In the genomic region with DNA sequence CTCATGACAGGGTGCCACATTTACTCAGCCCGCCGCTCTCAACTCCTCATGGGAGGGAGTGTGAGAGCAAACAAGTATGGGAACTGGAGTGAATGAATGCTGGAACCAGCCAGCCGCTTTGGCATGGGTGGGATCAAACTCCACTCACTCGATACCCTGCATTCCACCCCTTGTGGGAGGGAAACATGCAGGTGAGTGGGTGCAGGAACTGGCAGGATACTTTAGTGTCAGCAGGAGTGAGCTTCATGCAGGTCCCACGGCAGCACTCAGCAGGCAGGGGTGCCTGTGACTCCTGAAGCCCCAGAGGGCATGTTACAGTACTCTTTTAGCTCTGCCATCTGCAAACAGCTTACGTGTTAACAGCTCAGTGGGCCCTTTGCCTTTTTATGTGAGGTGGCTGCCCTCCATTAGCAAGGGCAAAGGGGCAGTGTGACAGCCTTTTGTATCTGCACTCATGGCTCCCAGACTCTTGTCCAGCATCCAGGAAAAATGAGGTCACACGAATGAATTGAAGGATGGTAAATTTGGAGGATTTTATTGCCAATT, we compare ENCODE assay signal across 26 cellular contexts.
DNase-seq lines count a peak whose midpoint lies in the region; ATAC-seq and TF ChIP-seq lines count a peak whose summit lies in the region.
"Had no signal": no experiment of that assay in that cellular context is flagged by ENCODE, and none has a peak within 500 bp of the region (broad histone marks: within the 10 kb centered on the region; RNA-seq: fewer than 3 reads in every experiment).

No MANE protein-coding gene starts in this region.

- 69 to 80% methylated on average over 7 of the region's 7 CpGs for WGBS in heart right ventricle, 2 donors
- 60 to 88% methylated on average over 3 to 7 of the region's 7 CpGs for WGBS in endodermal cell (ENCODE audit: insufficient coverage in 1 of 2, insufficient read length in 1 of 2), 2 experiments
- 57 to 84% (median 70%) methylated on average over 7 of the region's 7 CpGs for WGBS in stomach, 5 donors

- H3K4me3 ChIP-seq in heart right ventricle (no peak overlapping the region), endodermal cell (ENCODE audit: low read length) (no peak overlapping the region), stomach (no peak overlapping the region)
- H3K4me3 ChIP-seq: GM12878, SJSA1 had no signal

- H3K4me3 Mint-ChIP-seq in endodermal cell (no peak overlapping the region), neural crest cell (no peak overlapping the region)
- H3K4me3 Mint-ChIP-seq: CD4-positive, alpha-beta memory T cell had no signal

- H3K9me3 Mint-ChIP-seq in endodermal cell: no peaks in the 10 kb centered on the region
- no peaks in the 10 kb centered on the region for H3K9me3 Mint-ChIP-seq in neural crest cell

- no peak for TF ChIP-seq POLR2A in stomach (IDR thresholded peaks at IDR 0.05)

- DNase-seq in heart right ventricle (peak in 1 of 2 donors; percentile 4), Right ventricle myocardium superior (no peak), endodermal cell (peak; percentile 48), neural crest cell (ENCODE audit: low read depth, low spot score) (no peak), stomach (no peak)
- DNase-seq: C1 segment of cervical spinal cord; CD4-positive, alpha-beta memory T cell; COR-L47; DMS79; EL; GDM1; GOT3; Kasumi-1; NCI-H1092 treated with DMSO at 0.1 percent for 48 hours; NCI-H1436; NCI-H187; NCI-H2081 treated with DMSO at 0.1 percent for 48 hours; NCI-H2171; NCI-H226; NCI-H510A had no signal

- ATAC-seq in heart right ventricle: peak in 6 of 8 donors; percentile 46 to 82 (median 74)
- ATAC-seq in Right ventricle myocardium superior (ENCODE audit: poor library complexity): no peak
- no peak for ATAC-seq in GM18517 (IDR thresholded peaks at IDR 0.05; ENCODE audit: unreplicated experiment)
- no peak for ATAC-seq in HG03097 (IDR thresholded peaks at IDR 0.05; ENCODE audit: low FRiP score, unreplicated experiment)
- ATAC-seq: GM12878, HCT116, HepG2 had no signal

- H3K36me3 Mint-ChIP-seq in endodermal cell (ENCODE audit: low read depth): no peaks in the 10 kb centered on the region
- no peaks in the 10 kb centered on the region for H3K36me3 Mint-ChIP-seq in neural crest cell (ENCODE audit: low read depth)
- H3K36me3 Mint-ChIP-seq: CD4-positive, alpha-beta memory T cell had no signal

- intact Hi-C loops in heart right ventricle (cut with DNase I) (no loop called here), Right ventricle myocardium superior (cut with DNase I) (no loop called here), stomach (cut with DNase I; ENCODE audit: low total_unique reads) (no loop called here)

- H3K4me1 Mint-ChIP-seq in endodermal cell: no peaks in the 10 kb centered on the region
- H3K4me1 Mint-ChIP-seq in neural crest cell: peaks cover 3% of the 10 kb centered on the region
- H3K4me1 Mint-ChIP-seq: CD4-positive, alpha-beta memory T cell had no signal

- TF ChIP-seq EP300 in stomach (IDR thresholded peaks at IDR 0.05): no peak

- H3K4me1 ChIP-seq in heart right ventricle (peaks cover 0 to 10% (median 0%) of the 10 kb centered on the region in 9 donors), endodermal cell (ENCODE audit: control insufficient read depth, insufficient read depth, low read length) (no peaks in the 10 kb centered on the region), stomach (no peaks in the 10 kb centered on the region)
- H3K4me1 ChIP-seq: SJSA1 had no signal

- no peak for TF ChIP-seq CTCF in heart right ventricle (IDR thresholded peaks at IDR 0.05)
- TF ChIP-seq CTCF in endodermal cell (conservative IDR thresholded peaks at IDR 0.05): no peak
- no peak for TF ChIP-seq CTCF in neural crest cell (conservative IDR thresholded peaks at IDR 0.05)
- no peak for TF ChIP-seq CTCF in stomach (IDR thresholded peaks at IDR 0.05)

- no peaks in the 10 kb centered on the region for H3K36me3 ChIP-seq in heart right ventricle
- H3K36me3 ChIP-seq in endodermal cell (ENCODE audit: control insufficient read depth, insufficient read depth, low read length): no peaks in the 10 kb centered on the region
- H3K36me3 ChIP-seq in stomach: no peaks in the 10 kb centered on the region
- H3K36me3 ChIP-seq: SJSA1 had no signal

- H3K9me3 ChIP-seq in heart right ventricle: no peaks in the 10 kb centered on the region
- no peaks in the 10 kb centered on the region for H3K9me3 ChIP-seq in endodermal cell (ENCODE audit: control insufficient read depth, low read length)
- no peaks in the 10 kb centered on the region for H3K9me3 ChIP-seq in stomach

- H3K27me3 ChIP-seq in heart right ventricle (peaks cover 0 to 3% (median 0%) of the 10 kb centered on the region in 7 donors), endodermal cell (ENCODE audit: control insufficient read depth, insufficient read depth, low read length, poor library complexity, severe bottlenecking) (no peaks in the 10 kb centered on the region), stomach (no peaks in the 10 kb centered on the region)
- H3K27me3 ChIP-seq: SJSA1 had no signal

- H3K27ac Mint-ChIP-seq in endodermal cell (no peak overlapping the region), neural crest cell (ENCODE audit: unreplicated experiment) (peak overlapping the region; percentile 13)
- H3K27ac Mint-ChIP-seq: CD4-positive, alpha-beta memory T cell had no signal

- H3K27ac ChIP-seq in heart right ventricle: peak overlapping the region in 2 of 10 donors; percentile 15 to 36
- no peak overlapping the region for H3K27ac ChIP-seq in endodermal cell (ENCODE audit: low read depth, low read length)
- H3K27ac ChIP-seq in stomach: no peak overlapping the region
- H3K27ac ChIP-seq: SJSA1 had no signal

- no peaks in the 10 kb centered on the region for H3K27me3 Mint-ChIP-seq in endodermal cell (ENCODE audit: insufficient read depth)
- H3K27me3 Mint-ChIP-seq in neural crest cell (ENCODE audit: low read depth): no peaks in the 10 kb centered on the region
- H3K27me3 Mint-ChIP-seq: CD4-positive, alpha-beta memory T cell had no signal

- no peak overlapping the region for H3K9ac ChIP-seq in endodermal cell (ENCODE audit: extremely low read depth, low read length, poor library complexity, severe bottlenecking)

Comparison
In these comparisons a context has a peak if more than half of its experiments do, and no peak if none do; other contexts are left out.
1. ATAC-seq: peak in heart right ventricle (6 of 8); none in Right ventricle myocardium superior (single experiment), GM18517 (single experiment) and HG03097 (single experiment).